ENCODE assay signal across 13 cellular contexts in genomic region chr20:11379257-11380011, GRCh38.
DNase-seq lines count a peak whose midpoint lies in the region; FAIRE-seq and TF ChIP-seq lines count a peak whose summit lies in the region.
"Had no signal": no experiment of that assay in that cellular context is flagged by ENCODE, and none has a peak within 500 bp of the region (broad histone marks: within the 10 kb centered on the region; RNA-seq: fewer than 3 reads in every experiment).

No MANE protein-coding gene starts in this region.

- H3K4me3 ChIP-seq in smooth muscle cell = peak overlapping the region; percentile 27
- H3K4me3 ChIP-seq: SJSA1, suprapubic skin had no signal

- peak overlapping the region; percentile 88 for H2AFZ ChIP-seq in smooth muscle cell (ENCODE audit: low read depth)

- H3K9ac ChIP-seq in smooth muscle cell (ENCODE audit: low read depth) = peak overlapping the region; percentile 23

- FAIRE-seq in urothelium cell line (lab: Jason Lieb, UNC) = no peak
- FAIRE-seq: keratinocyte had no signal

- peak overlapping the region; percentile 81 for H3K27ac ChIP-seq in smooth muscle cell (ENCODE audit: low read depth)
- H3K27ac ChIP-seq: SJSA1, suprapubic skin had no signal

- H3K27me3 ChIP-seq in smooth muscle cell (ENCODE audit: low read depth) = no peaks in the 10 kb centered on the region
- H3K27me3 ChIP-seq: SJSA1, suprapubic skin had no signal

- H3K36me3 ChIP-seq in smooth muscle cell (ENCODE audit: low read depth) = no peaks in the 10 kb centered on the region
- H3K36me3 ChIP-seq: SJSA1, suprapubic skin had no signal

- H3K4me1 ChIP-seq in smooth muscle cell (ENCODE audit: low read depth) = peaks cover 38% of the 10 kb centered on the region
- H3K4me1 ChIP-seq: SJSA1 had no signal

- no peaks in the 10 kb centered on the region for H4K20me1 ChIP-seq in smooth muscle cell (ENCODE audit: low read depth)

- DNase-seq in SIG-M5 treated with dmso at 0.1 percent for 504 hours (lab: John Stamatoyannopoulos, UW; ENCODE audit: unreplicated experiment) (peak; percentile 1), SIG-M5 (lab: John Stamatoyannopoulos, UW) (no peak), NCI-H526 (lab: John Stamatoyannopoulos, UW) (peak; percentile 95 to 97), iPS DF 19.7 (ENCODE audit: low read depth, low spot score) (peak; percentile 63), smooth muscle cell (lab: John Stamatoyannopoulos, UW; ENCODE audit: unreplicated experiment) (peak; percentile 33), 8988T (no peak), urothelium cell line (ENCODE audit: low spot score) (no peak)
- no peak for DNase-seq in activated CD4-positive, alpha-beta T cell treated with anti-CD3 and anti-CD28 coated beads for 4 hours
- DNase-seq: NCI-H1105, occipital lobe had no signal

- peak overlapping the region; percentile 84 for H3K4me2 ChIP-seq in smooth muscle cell

- H3K79me2 ChIP-seq in smooth muscle cell (ENCODE audit: low read depth) = no peaks in the 10 kb centered on the region

- H3F3A ChIP-seq in smooth muscle cell (ENCODE audit: low read depth) = no peaks in the 10 kb centered on the region

- no peak for TF ChIP-seq CTCF in smooth muscle cell (IDR thresholded peaks at IDR 0.05; ENCODE audit: borderline replicate concordance, insufficient read depth, poor library complexity, severe bottlenecking)

- WGBS in smooth muscle cell (ENCODE audit: low lambda C conversion rate) = 19% methylated on average over 16 of the region's 16 CpGs

- no peaks in the 10 kb centered on the region for H3K9me3 ChIP-seq in smooth muscle cell (replicated peaks; ENCODE audit: low read depth)
- H3K9me3 ChIP-seq: SJSA1, suprapubic skin had no signal

Comparison
In these comparisons a context has a peak if more than half of its experiments do, and no peak if none do; other contexts are left out.
1. DNase-seq: peak in SIG-M5 treated with dmso at 0.1 percent for 504 hours (single experiment), NCI-H526 (2 of 2), iPS DF 19.7 (single experiment) and smooth muscle cell (single experiment); none in SIG-M5 (single experiment), 8988T (single experiment), urothelium cell line (single experiment) and activated CD4-positive, alpha-beta T cell treated with anti-CD3 and anti-CD28 coated beads for 4 hours (0 of 2).